8 cellular contexts compared by ENCODE assay signal in the genomic region with DNA sequence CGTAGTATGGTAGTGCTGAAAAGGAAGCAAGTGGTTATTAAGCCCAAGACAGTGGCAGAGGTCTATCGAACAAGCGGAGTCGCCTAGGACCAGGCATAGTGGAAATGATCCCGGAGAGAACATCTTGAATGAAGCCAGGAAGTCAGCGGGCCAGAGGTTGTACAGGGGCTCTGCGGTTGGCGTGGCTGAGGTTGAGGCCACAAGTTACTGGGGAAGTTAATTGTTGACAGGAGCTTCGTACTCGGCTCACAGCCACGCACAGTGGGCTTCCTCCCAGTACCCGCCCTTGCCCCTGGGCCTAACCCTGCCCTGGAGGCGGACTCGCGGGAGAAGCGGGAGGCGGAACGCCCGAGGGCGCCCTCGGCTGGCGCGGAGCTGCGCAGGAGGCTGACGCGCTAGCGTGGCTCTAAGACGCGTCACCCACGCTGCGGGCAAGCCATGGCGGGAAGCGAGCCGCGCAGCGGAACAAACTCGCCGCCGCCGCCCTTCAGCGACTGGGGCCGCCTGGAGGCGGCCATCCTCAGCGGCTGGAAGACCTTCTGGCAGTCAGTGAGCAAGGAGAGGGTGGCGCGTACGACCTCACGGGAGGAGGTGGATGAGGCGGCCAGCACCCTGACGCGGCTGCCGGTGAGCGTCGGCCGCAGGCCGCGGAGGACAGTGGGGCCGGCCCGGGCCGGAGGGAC. TPM values are rescaled to one million over a fixed set of nuclear protein-coding genes. Genes with fewer than 3 reads are reported as not detected.
A peak's percentile ranks its signal among the peaks of the same experiment; 100 is the strongest.
DNase-seq lines count a peak whose midpoint lies in the region; ATAC-seq and TF ChIP-seq lines count a peak whose summit lies in the region.

Gene FBXO4, plus strand, starts transcription at position 410 of the 683 bp plus-strand sequence. Its CDS starts 29 bp downstream, at position 439.

- in situ Hi-C loops in HAP-1 (cut with MboI; ENCODE audit: low sequenced_read_pairs): no loop called here

- H3K36me3 ChIP-seq in HAP-1 (replicated peaks) (peaks cover 6% of the 10 kb centered on the region; the same call in 1 of the 2 replicates), MG63 (peaks cover 7% of the 10 kb centered on the region)

- H3K4me3 ChIP-seq in HAP-1 (peak within 1 kb of the TSS; percentile 49), MG63 (peak within 1 kb of the TSS; percentile 72)

- peak; percentile 67 for TF ChIP-seq CTCF in foreskin keratinocyte (conservative IDR thresholded peaks at IDR 0.05)

- no peaks in the 10 kb centered on the region for H3K9me3 ChIP-seq in HAP-1
- no peaks in the 10 kb centered on the region for H3K9me3 ChIP-seq in MG63

- H3K4me1 ChIP-seq in HAP-1 (peaks cover 6% of the 10 kb centered on the region; the same call in 1 of the 2 replicates), foreskin keratinocyte (peaks cover 9% of the 10 kb centered on the region)

- ATAC-seq in foreskin keratinocyte: peak; percentile 95

- no peaks in the 10 kb centered on the region for H3K27me3 ChIP-seq in HAP-1 (ENCODE audit: low read depth)
- H3K27me3 ChIP-seq in MG63: no peaks in the 10 kb centered on the region
- no peaks in the 10 kb centered on the region for H3K27me3 ChIP-seq in foreskin keratinocyte

- DNase-seq in GM04503 (ENCODE audit: low read depth) (peak; percentile 37), HAP-1 (ENCODE audit: low spot score in 2 of 2) (peak; percentile 38 to 84), MG63 (peak; percentile 91), SIG-M5 treated with dmso at 0.1 percent for 504 hours (lab: John Stamatoyannopoulos, UW; ENCODE audit: unreplicated experiment) (peak; percentile 82), foreskin keratinocyte (peak; percentile 35 to 62), nucleus accumbens (lab: John Stamatoyannopoulos, UW) (peak; percentile 3 to 87 (median 73)), superior temporal gyrus (ENCODE audit: extremely low spot score) (peak; percentile 86)
- peak; percentile 74 for DNase-seq in activated gamma-delta T cell treated with anti-CD3 and anti-CD28 coated beads, Interleukin-2, amount 50 U/mL, for 16 hours (ENCODE audit: low read depth)

- H3K27ac ChIP-seq in foreskin keratinocyte: peak within 1 kb of the TSS; percentile 70

RNA-seq across cellular contexts. Expression of gene FBXO4, which starts in this region (rescaled TPM):
- total RNA-seq in MG63 (2014; rRNA removed; shearing (Covaris generic); ENCODE audit: low replicate concordance): 10.5 and 13.0 TPM in 2 replicates
- total RNA-seq in foreskin keratinocyte: 7.6 and 7.8 TPM in 2 replicates
- polyA plus RNA-seq in foreskin keratinocyte: 6.1 and 6.3 TPM in 2 replicates

Comparison
In these comparisons a context has a peak if more than half of its experiments do, and no peak if none do; other contexts are left out.
1. Peak in every context shown above with its lines: DNase-seq, ATAC-seq, H3K4me3 ChIP-seq and H3K27ac ChIP-seq.
2. DNase-seq: peak in every context shown above with its lines; median percentile 91 in MG63; 86 in superior temporal gyrus; 82 in SIG-M5 treated with dmso at 0.1 percent for 504 hours; 74 in activated gamma-delta T cell treated with anti-CD3 and anti-CD28 coated beads, Interleukin-2, amount 50 U/mL, for 16 hours; 73 in nucleus accumbens; 61 in HAP-1; 48 in foreskin keratinocyte; 37 in GM04503.